ENCODE assay signal across 19 cellular contexts in the genomic region with DNA sequence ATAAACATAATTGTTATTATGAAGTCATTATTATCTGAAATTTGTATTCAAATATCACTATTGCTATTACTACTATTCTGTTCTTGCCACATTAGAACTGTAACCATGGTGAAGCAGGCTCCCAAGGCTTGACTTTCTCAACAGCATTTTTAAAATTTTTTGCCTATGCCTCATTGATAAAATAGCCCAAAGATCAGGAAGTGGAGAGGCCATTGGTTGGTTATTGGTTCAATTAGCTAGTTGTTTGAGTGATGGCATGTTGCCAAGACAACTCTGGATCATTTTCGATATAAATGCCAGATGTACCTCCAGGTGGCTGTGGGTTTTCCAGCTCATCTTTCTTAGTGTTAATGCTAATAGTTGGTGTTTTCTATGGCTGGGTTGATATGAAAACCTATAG.
DNase-seq lines count a peak whose midpoint lies in the region; ATAC-seq lines count a peak whose summit lies in the region.
"Had no signal": no experiment of that assay in that cellular context is flagged by ENCODE, and none has a peak within 500 bp of the region (broad histone marks: within the 10 kb centered on the region; RNA-seq: fewer than 3 reads in every experiment).

No MANE protein-coding gene starts in this region.

- H3K4me1 ChIP-seq in adipocyte (ENCODE audit: control insufficient read depth, insufficient read depth, low read length) = peaks cover 8% of the 10 kb centered on the region
- H3K4me1 ChIP-seq: HAP-1, upper lobe of right lung had no signal

- H3K27me3 ChIP-seq in adipocyte (replicated peaks; ENCODE audit: control insufficient read depth, insufficient read depth, low read length) = no peaks in the 10 kb centered on the region
- H3K27me3 ChIP-seq: upper lobe of right lung had no signal

- no peaks in the 10 kb centered on the region for H3K9me3 ChIP-seq in adipocyte (ENCODE audit: control insufficient read depth, low read length)
- H3K9me3 ChIP-seq: HAP-1, upper lobe of right lung had no signal

- no peak overlapping the region for H3K4me3 ChIP-seq in adipocyte (ENCODE audit: low read length)
- H3K4me3 ChIP-seq: HAP-1, skin epidermis, upper lobe of right lung had no signal

- H3K9ac ChIP-seq in adipocyte (ENCODE audit: low read length) = no peak overlapping the region

- no peaks in the 10 kb centered on the region for H3K36me3 ChIP-seq in adipocyte (ENCODE audit: control insufficient read depth, insufficient read depth, low read length, severe bottlenecking)
- H3K36me3 ChIP-seq: HAP-1, upper lobe of right lung had no signal

- ATAC-seq in HG03280 (IDR thresholded peaks at IDR 0.05; ENCODE audit: unreplicated experiment) = no peak
- ATAC-seq in GM21515 (IDR thresholded peaks at IDR 0.05; ENCODE audit: unreplicated experiment) = no peak
- ATAC-seq: left cardiac atrium; natural killer cell treated with Interleukin-12 subunit alpha and Interleukin-12 subunit beta and Interleukin-15 and Interleukin-18, amount 100 ng/mL, for 72 hours; upper lobe of right lung had no signal

- DNase-seq in DMS 273 (lab: John Stamatoyannopoulos, UW; ENCODE audit: unreplicated experiment) (peak; percentile 2), DMS 273 treated with DMSO at 0.1 percent for 48 hours (lab: John Stamatoyannopoulos, UW) (no peak), NCI-H345 treated with DMSO at 0.1 percent for 48 hours (lab: John Stamatoyannopoulos, UW; ENCODE audit: unreplicated experiment) (peak; percentile 55), adipocyte (ENCODE audit: low read depth) (peak; percentile 2), non-pigmented ciliary epithelial cell (ENCODE audit: low read depth) (peak; percentile 14), NCI-H146 (lab: John Stamatoyannopoulos, UW) (no peak)
- DNase-seq: activated CD4-positive, CD25-positive, alpha-beta regulatory T cell; activated CD8-positive, alpha-beta memory T cell treated with anti-CD3 and anti-CD28 coated beads for 24 hours; activated naive CD8-positive, alpha-beta T cell treated with anti-CD3 and anti-CD28 coated beads for 36 hours; dermis blood vessel endothelial cell; foreskin fibroblast; left cardiac atrium; NCI-H446 treated with DMSO at 0.1 percent for 48 hours; upper lobe of right lung had no signal

Comparison
In these comparisons a context has a peak if more than half of its experiments do, and no peak if none do; other contexts are left out.
1. DNase-seq: peak in DMS 273 (single experiment), NCI-H345 treated with DMSO at 0.1 percent for 48 hours (single experiment), adipocyte (single experiment) and non-pigmented ciliary epithelial cell (single experiment); none in DMS 273 treated with DMSO at 0.1 percent for 48 hours (single experiment) and NCI-H146 (single experiment).